ENCODE assay signal across 26 cellular contexts in genomic region chr11:114283422-114283821, GRCh38. TPM values are rescaled to one million over a fixed set of nuclear protein-coding genes. Genes with fewer than 3 reads are reported as not detected.
"Had no signal": no experiment of that assay in that cellular context is flagged by ENCODE, and none has a peak within 500 bp of the region (broad histone marks: within the 10 kb centered on the region; RNA-seq: fewer than 3 reads in every experiment).

No MANE protein-coding gene starts in this region.

- H3K4me3 ChIP-seq: heart right ventricle, hepatocyte, left ventricle myocardium inferior, lung, neural progenitor cell, ovary, right atrium auricular region, right lobe of liver, stomach, suprapubic skin, thoracic aorta, tibial artery, upper lobe of right lung had no signal

- H3K4me3 Mint-ChIP-seq: memory B cell; naive thymus-derived CD8-positive, alpha-beta T cell; nephron; neural progenitor cell; stimulated activated memory B cell treated with anti-CD40 and anti-IgM and Interleukin-4, amounts not matched to agents 10 μg/mL and 1 μg/mL and 100 μg/mL, for 72 hours had no signal

- H3K36me3 ChIP-seq: heart right ventricle, left ventricle myocardium inferior, neural progenitor cell, ovary, right atrium auricular region, right lobe of liver, stomach, suprapubic skin, thoracic aorta, tibial artery, upper lobe of right lung had no signal

- ATAC-seq: naive thymus-derived CD8-positive, alpha-beta T cell; stimulated activated memory B cell treated with anti-CD40 and anti-IgM and Interleukin-4, amounts not matched to agents 10 μg/mL and 1 μg/mL and 100 μg/mL, for 72 hours; upper lobe of right lung had no signal

- H3K27ac Mint-ChIP-seq: memory B cell; naive thymus-derived CD8-positive, alpha-beta T cell; nephron; neural progenitor cell; progenitor cell of endocrine pancreas; stimulated activated memory B cell treated with anti-CD40 and anti-IgM and Interleukin-4, amounts not matched to agents 10 μg/mL and 1 μg/mL and 100 μg/mL, for 72 hours had no signal

- H3K79me2 ChIP-seq: hepatocyte had no signal

- H3K9ac ChIP-seq: neural progenitor cell had no signal

- H3K4me2 ChIP-seq: hepatocyte, neural progenitor cell had no signal

- H3K4me1 Mint-ChIP-seq: memory B cell; nephron; stimulated activated memory B cell treated with anti-CD40 and anti-IgM and Interleukin-4, amounts not matched to agents 10 μg/mL and 1 μg/mL and 100 μg/mL, for 72 hours had no signal

- H3K27me3 ChIP-seq: heart right ventricle, hepatocyte, neural progenitor cell, ovary, right atrium auricular region, right lobe of liver, stomach, suprapubic skin, tibial artery, upper lobe of right lung had no signal

- H3K36me3 Mint-ChIP-seq: memory B cell; naive thymus-derived CD8-positive, alpha-beta T cell; neural progenitor cell; stimulated activated memory B cell treated with anti-CD40 and anti-IgM and Interleukin-4, amounts not matched to agents 10 μg/mL and 1 μg/mL and 100 μg/mL, for 72 hours had no signal

- DNase-seq: heart right ventricle; islet precursor cell; left ventricle myocardium inferior; midbrain; naive thymus-derived CD8-positive, alpha-beta T cell; stimulated activated CD4-positive, alpha-beta T cell treated with anti-CD3 and anti-CD28 coated beads, Interleukin-1b, Interleukin-23, amount 100 ng/mL, for 48 hours; stimulated activated CD4-positive, alpha-beta T cell treated with anti-CD3 and anti-CD28 coated beads, Interleukin-2, amount 100 ng/mL, for 48 hours; stimulated activated CD4-positive, alpha-beta T cell treated with anti-CD3 and anti-CD28 coated beads, Interleukin-4, amount 100 ng/mL, for 4 hours; stimulated activated CD8-positive, alpha-beta memory T cell treated with anti-CD3 and anti-CD28 coated beads, Interleukin-4, amount 100 ng/mL, for 48 hours; stimulated activated naive CD4-positive, alpha-beta T cell treated with Interleukin-2 at 50 U/mL for 16 hours; stomach; tibial artery; trophoblast cell; upper lobe of right lung had no signal

- H3K27ac ChIP-seq: hepatocyte, left ventricle myocardium inferior, neural progenitor cell, ovary, right atrium auricular region, suprapubic skin, thoracic aorta, tibial artery, upper lobe of right lung had no signal

- H3K9me3 Mint-ChIP-seq: memory B cell; naive thymus-derived CD8-positive, alpha-beta T cell; nephron; neural progenitor cell; stimulated activated memory B cell treated with anti-CD40 and anti-IgM and Interleukin-4, amounts not matched to agents 10 μg/mL and 1 μg/mL and 100 μg/mL, for 72 hours had no signal

- H3K9me3 ChIP-seq: heart right ventricle, left ventricle myocardium inferior, ovary, right atrium auricular region, right lobe of liver, stomach, suprapubic skin, thoracic aorta, tibial artery, upper lobe of right lung had no signal

- H2AFZ ChIP-seq: hepatocyte, neural progenitor cell had no signal

RNA-seq across cellular contexts. Expression of gene NNMT, which starts 12.8 kb away (rescaled TPM):
- total RNA-seq: naive thymus-derived CD8-positive, alpha-beta T cell had no signal
- polyA plus RNA-seq: naive thymus-derived CD8-positive, alpha-beta T cell had no signal
